Comparison of ENCODE assay signal across 2 cellular contexts in the genomic region with DNA sequence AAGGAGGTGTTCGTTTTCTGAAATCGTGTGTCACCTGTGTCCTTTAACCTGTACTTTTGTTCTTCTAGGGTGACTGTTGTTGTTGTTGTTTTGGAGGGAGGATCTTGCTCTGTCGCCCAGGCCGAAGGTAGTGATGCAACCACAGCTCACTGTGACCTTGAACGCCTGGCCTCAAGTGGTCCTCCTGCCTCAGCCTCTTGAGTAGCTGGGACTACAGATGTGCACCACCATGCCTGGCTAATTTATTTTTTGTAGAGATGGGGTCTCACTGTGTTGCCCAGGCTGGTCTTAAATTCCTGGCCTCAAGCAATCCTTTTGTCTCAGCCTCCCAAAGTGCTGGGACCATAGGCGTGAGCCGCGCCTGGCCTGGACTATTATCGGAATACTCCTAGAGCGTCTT.
A peak's percentile ranks its signal among the peaks of the same experiment; 100 is the strongest.
TF ChIP-seq lines count a peak whose summit lies in the region.

No MANE protein-coding gene starts in this region.

TF ChIP-seq in HEK293, 187 proteins besides CTCF, POLR2A, EP300 and RAD21:
- peak; percentile 100 for TF ChIP-seq ZNF121 (tag by site-specific recombination; IDR thresholded peaks at IDR 0.05)

TF ChIP-seq in K562, 482 proteins besides CTCF, POLR2A, EP300 and RAD21:
- peak; percentile 84 for TF ChIP-seq ZNF121 (CRISPR knock-in tag; conservative IDR thresholded peaks at IDR 0.05)
